Comparison of ENCODE assay signal across 9 cellular contexts in the genomic region with DNA sequence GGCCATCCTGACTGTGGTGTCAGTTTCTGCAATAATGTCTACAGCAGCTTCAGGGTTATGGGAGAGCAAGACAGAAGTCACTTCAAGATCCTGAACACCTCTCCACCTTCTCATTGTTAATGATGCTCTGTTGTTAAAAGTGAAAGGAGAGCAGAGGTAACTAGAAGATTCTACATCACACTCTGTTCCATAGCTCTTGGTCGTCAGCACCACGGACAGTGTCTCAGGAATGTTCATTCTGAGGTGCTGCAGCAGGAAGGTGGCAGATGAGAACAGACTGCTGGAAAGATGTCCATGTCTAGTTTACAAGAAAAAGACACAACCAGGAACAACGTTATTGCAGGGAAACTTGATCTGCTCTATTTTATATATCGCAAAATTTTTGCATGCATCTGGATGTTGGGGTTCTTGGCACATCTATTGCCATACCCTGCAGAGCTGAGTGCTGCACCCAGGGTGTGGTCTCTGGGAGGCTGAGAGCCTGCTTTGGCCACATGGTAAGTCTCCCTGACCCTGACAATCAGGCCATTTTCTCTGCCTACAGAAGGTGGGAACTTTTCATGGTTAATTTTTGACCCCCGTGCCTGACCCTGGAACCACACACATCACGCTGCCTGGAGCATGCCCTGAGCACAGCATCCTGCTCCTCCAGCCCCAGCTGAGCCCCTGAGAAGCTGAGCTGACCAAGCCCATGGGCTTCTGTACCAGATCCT. TPM values are rescaled to one million over a fixed set of nuclear protein-coding genes. Genes with fewer than 3 reads are reported as not detected.
A peak's percentile ranks its signal among the peaks of the same experiment; 100 is the strongest.
DNase-seq lines count a peak whose midpoint lies in the region; ATAC-seq and TF ChIP-seq lines count a peak whose summit lies in the region.
"Had no signal": no experiment of that assay in that cellular context is flagged by ENCODE, and none has a peak within 500 bp of the region (broad histone marks: within the 10 kb centered on the region; RNA-seq: fewer than 3 reads in every experiment).

No MANE protein-coding gene starts in this region.

- CTCF ChIA-PET in A673 (lab: Charles Lee) = interaction anchor here (0.6 kb wide), 2 partner anchors 46 to 233 kb away, joined by 4 to 5 read pairs; no protein-coding TSS in a partner anchor
- CTCF ChIA-PET in HCT116 (lab: Charles Lee) = interaction anchor here (1.5 kb wide), 1 partner anchor 9 kb away, joined by 5 read pairs; no protein-coding TSS in a partner anchor

- no peaks in the 10 kb centered on the region for H3K79me2 ChIP-seq in HCT116 (ENCODE audit: insufficient read depth, low read length)

- intact Hi-C loops in A673 (cut with micrococcal nuclease; ENCODE audit: unreplicated experiment) (no loop called here), HCT116 (cut with micrococcal nuclease) (no loop called here), sciatic nerve (cut with DNase I) (no loop called here)

- H3K27me3 ChIP-seq in A673 (replicated peaks; ENCODE audit: insufficient read depth, low read depth, low read length, poor library complexity) = no peaks in the 10 kb centered on the region
- H3K27me3 ChIP-seq in HCT116 (ENCODE audit: insufficient read depth, low read length) = 0 out of 2 replicates have a peak, but pooled peaks cover 4% of the 10 kb centered on the region

- H3K4me3 ChIP-seq in A673 (ENCODE audit: low read depth, low read length, poor library complexity, severe bottlenecking) = no peak overlapping the region
- H3K4me3 ChIP-seq in HCT116 (replicated peaks in 1 of 2; ENCODE audit: low read depth in 1 of 2, low read length in 2 of 2) = no peak overlapping the region
- H3K4me3 ChIP-seq in fibroblast of villous mesenchyme (ENCODE audit: low read depth, low read length) = no peak overlapping the region

- ATAC-seq in HCT116 = no peak
- ATAC-seq in sciatic nerve = no peak

- H3K9me3 ChIP-seq in A673 (ENCODE audit: low read depth, low read length, poor library complexity, severe bottlenecking) (no peaks in the 10 kb centered on the region), HCT116 (ENCODE audit: control insufficient read depth in 1 of 2, insufficient read depth in 1 of 2, low read depth in 1 of 2, low read length in 2 of 2) (no peaks in the 10 kb centered on the region)

- peak; percentile 57 for DNase-seq in A673 (ENCODE audit: low spot score)
- DNase-seq in HCT116 (ENCODE audit: low read depth, low spot score) = no peak
- peak; percentile 61 for DNase-seq in SW480 (ENCODE audit: low spot score)
- peak; percentile 31 for DNase-seq in fibroblast of villous mesenchyme (ENCODE audit: low read depth)
- no peak for DNase-seq in sciatic nerve (ENCODE audit: low spot score)
- DNase-seq in NCI-H2196 (lab: John Stamatoyannopoulos, UW; ENCODE audit: unreplicated experiment) = no peak
- no peak for DNase-seq in DMS79 (lab: John Stamatoyannopoulos, UW)
- DNase-seq in activated CD4-positive, CD25-positive, alpha-beta regulatory T cell (lab: John Stamatoyannopoulos, UW) = no peak

- no peak for TF ChIP-seq CTCF in A673 (conservative IDR thresholded peaks at IDR 0.05; ENCODE audit: low read depth, low read length)
- no peak for TF ChIP-seq CTCF in HCT116 (IDR thresholded peaks at IDR 0.05 in 2 of 3, conservative IDR thresholded peaks at IDR 0.05 in 1 of 3; ENCODE audit: borderline replicate concordance in 1 of 3, insufficient read depth in 1 of 3, low read depth in 2 of 3, low read length in 2 of 3)
- TF ChIP-seq CTCF in fibroblast of villous mesenchyme (IDR thresholded peaks at IDR 0.05; ENCODE audit: insufficient read depth, low read depth, low read length) = no peak

- H3K9ac ChIP-seq in HCT116 (ENCODE audit: low read length) = no peak overlapping the region

- H3K27ac ChIP-seq in A673 (ENCODE audit: low read depth, low read length, poor library complexity, severe bottlenecking) (no peak overlapping the region), HCT116 (ENCODE audit: low read depth, low read length) (no peak overlapping the region)
- H3K27ac ChIP-seq: epithelial cell of prostate had no signal

- TF ChIP-seq RAD21 in HCT116 (IDR thresholded peaks at IDR 0.05; ENCODE audit: low read depth) = no peak

- RAD21 ChIA-PET in HCT116 (lab: Charles Lee; ENCODE audit: low non-redundant PET in 1 of 2, low total read pairs in 2 of 2, uncharacterized antibody in 2 of 2, unreplicated experiment in 2 of 2) = no interaction called here

- no peak overlapping the region for H2AFZ ChIP-seq in HCT116 (ENCODE audit: low read depth, low read length, poor library complexity, severe bottlenecking)

- H3K4me2 ChIP-seq in HCT116 (ENCODE audit: low read length) = no peak overlapping the region

- BruUV-seq in A673 (replicated peaks; lab: Mats Ljungman, UMichigan) (no TSS peak), HCT116 (replicated peaks; lab: Mats Ljungman, UMichigan) (no TSS peak)

- POLR2A ChIA-PET in A673 (lab: Charles Lee; ENCODE audit: low non-redundant PET) (no interaction called here), HCT116 (lab: Charles Lee) (no interaction called here)

- H3K36me3 ChIP-seq in A673 (ENCODE audit: insufficient read depth, low read length, poor library complexity, severe bottlenecking) (no peaks in the 10 kb centered on the region), HCT116 (ENCODE audit: control insufficient read depth in 1 of 2, insufficient read depth in 2 of 2, low read length in 2 of 2) (no peaks in the 10 kb centered on the region)

- H3K4me1 ChIP-seq in A673 (ENCODE audit: insufficient read depth, low read length, poor library complexity, severe bottlenecking) (no peaks in the 10 kb centered on the region), HCT116 (ENCODE audit: control insufficient read depth in 1 of 2, insufficient read depth in 2 of 2, low read length in 2 of 2) (no peaks in the 10 kb centered on the region)

- no peak for TF ChIP-seq POLR2A in HCT116 (IDR thresholded peaks at IDR 0.05; ENCODE audit: borderline replicate concordance, extremely low read depth, insufficient read depth, insufficient read length)

- H3K9me2 ChIP-seq in HCT116 (ENCODE audit: insufficient read depth) = no peaks in the 10 kb centered on the region

- H4K20me1 ChIP-seq in HCT116 (ENCODE audit: insufficient read depth) = no peaks in the 10 kb centered on the region

TF ChIP-seq in HCT116, 20 proteins besides CTCF, POLR2A, EP300 and RAD21:
- no peak for TF ChIP-seq EZH2phosphoT487 (IDR thresholded peaks at IDR 0.05; ENCODE audit: borderline replicate concordance)
- peak; percentile 99; the same call in 1 of the 2 replicates for TF ChIP-seq REST (IDR thresholded peaks at IDR 0.05; ENCODE audit: low read depth)

RNA-seq across cellular contexts. Expression of gene CEACAM21, which starts 12.7 kb away (rescaled TPM):
- total RNA-seq in A673 (2021) (4.3 and 6.1 TPM in 2 replicates), HCT116 (2021; ENCODE audit: unreplicated experiment) (0.25 TPM), fibroblast of villous mesenchyme (not detected in 2 replicates), sciatic nerve (2.5 TPM)
- 0.12 and 0.29 TPM in 2 replicates for polyA plus RNA-seq in HCT116 (2012)

RNA-seq across cellular contexts. Expression of gene CEACAM4, which starts 38.2 kb away (rescaled TPM):
- total RNA-seq in A673 (2021) (not detected in 2 replicates), HCT116 (2021; ENCODE audit: unreplicated experiment) (not detected), fibroblast of villous mesenchyme (not detected in 2 replicates), sciatic nerve (1.9 TPM)
- polyA plus RNA-seq in HCT116 (2012) = not detected in 2 replicates

Comparison
In these comparisons a context has a peak if more than half of its experiments do, and no peak if none do; other contexts are left out.
1. DNase-seq: peak in A673 (single experiment), SW480 (single experiment) and fibroblast of villous mesenchyme (single experiment); none in HCT116 (single experiment), sciatic nerve (single experiment), NCI-H2196 (single experiment), DMS79 (single experiment) and activated CD4-positive, CD25-positive, alpha-beta regulatory T cell (0 of 4).